ENCODE assay signal across 33 cellular contexts in the genomic region with DNA sequence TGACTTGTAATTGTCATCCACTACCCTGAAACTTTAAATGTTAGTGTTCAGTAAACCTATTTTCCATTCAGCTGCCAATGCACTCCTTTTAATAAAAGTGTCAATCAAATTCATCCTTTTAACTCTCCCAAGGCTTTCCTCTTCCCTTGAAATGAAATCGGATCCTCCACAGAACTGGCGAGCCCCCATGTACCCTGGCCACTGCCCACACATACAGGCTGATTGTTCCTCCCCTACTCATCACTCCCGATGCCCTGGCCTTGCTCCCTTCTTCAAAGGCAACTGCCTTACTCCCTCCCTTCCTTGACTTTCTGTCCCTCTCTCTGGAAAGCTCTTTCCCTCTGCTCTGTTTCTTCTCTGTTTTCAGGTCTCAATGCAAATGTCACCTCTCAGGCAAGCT. TPM values are rescaled to one million over a fixed set of nuclear protein-coding genes. Genes with fewer than 3 reads are reported as not detected.
"Had no signal": no experiment of that assay in that cellular context is flagged by ENCODE, and none has a peak within 500 bp of the region (broad histone marks: within the 10 kb centered on the region; RNA-seq: fewer than 3 reads in every experiment).

No MANE protein-coding gene starts in this region.

- H3K4me1 ChIP-seq: right lobe of liver had no signal

- H3K27ac Mint-ChIP-seq: activated CD4-positive, alpha-beta memory T cell treated with anti-CD3 and anti-CD28 coated beads, Interleukin-2, amount 10 ng/mL, durations not matched to agents 7 days and 5 days; activated CD4-positive, alpha-beta T cell treated with anti-CD3 and anti-CD28 coated beads, Interleukin-2, amount 10 ng/mL, durations not matched to agents 24 days and 14 days; activated naive CD8-positive, alpha-beta T cell treated with anti-CD3 and anti-CD28 coated beads, Interleukin-2, amount 10 ng/mL, durations not matched to agents 7 days and 5 days; activated T-helper 2 cell treated with anti-CD3 and anti-CD28 coated beads, Interferon-gamma antibody, Interleukin-2, Interleukin-4, amounts not matched to agents 10 μg/mL and 5 μg/mL and 100 μg/mL, durations not matched to agents 14 hours and 24 hours and 36 hours; mesothelial cell of epicardium had no signal

- H3K4me3 Mint-ChIP-seq: activated CD4-positive, alpha-beta memory T cell treated with anti-CD3 and anti-CD28 coated beads, Interleukin-2, amount 10 ng/mL, durations not matched to agents 7 days and 5 days; activated CD4-positive, alpha-beta T cell treated with anti-CD3 and anti-CD28 coated beads, Interleukin-2, amount 10 ng/mL, durations not matched to agents 24 days and 14 days; activated naive CD8-positive, alpha-beta T cell treated with anti-CD3 and anti-CD28 coated beads, Interleukin-2, amount 10 ng/mL, durations not matched to agents 7 days and 5 days; mesothelial cell of epicardium; naive B cell had no signal

- H3K27ac ChIP-seq: brain microvascular endothelial cell, right lobe of liver, transverse colon, WERI-Rb-1 had no signal

- H3K27me3 ChIP-seq: brain microvascular endothelial cell, right lobe of liver, transverse colon had no signal

- H3K27me3 Mint-ChIP-seq: activated naive CD8-positive, alpha-beta T cell treated with anti-CD3 and anti-CD28 coated beads, Interleukin-2, amount 10 ng/mL, durations not matched to agents 7 days and 5 days; effector memory CD8-positive, alpha-beta T cell had no signal

- H3K36me3 ChIP-seq: brain microvascular endothelial cell, right lobe of liver, transverse colon, WERI-Rb-1 had no signal

- H3K4me3 ChIP-seq: right lobe of liver, transverse colon had no signal

- DNase-seq: activated CD4-positive, alpha-beta memory T cell treated with anti-CD3 and anti-CD28 coated beads, Interleukin-2, amount 10 ng/mL, durations not matched to agents 7 days and 5 days; activated CD4-positive, alpha-beta T cell treated with anti-CD3 and anti-CD28 coated beads, Interleukin-2, amount 10 ng/mL, durations not matched to agents 24 days and 14 days; activated naive CD4-positive, alpha-beta T cell; activated naive CD8-positive, alpha-beta T cell treated with anti-CD3 and anti-CD28 coated beads, Interleukin-2, amount 10 ng/mL, durations not matched to agents 7 days and 5 days; activated T-cell treated with anti-CD3 and anti-CD28 coated beads, Interleukin-2, amount 50 U/mL, for 48 hours; amniotic stem cell; brain microvascular endothelial cell; cortex of kidney; effector memory CD8-positive, alpha-beta T cell; erythroblast; hippocampal formation; kidney; left colon; naive B cell; right lobe of liver; stimulated activated CD4-positive, alpha-beta T cell treated with anti-CD3 and anti-CD28 coated beads, Interleukin-2, amount 100 ng/mL, for 48 hours; stimulated activated naive CD4-positive, alpha-beta T cell treated with Interleukin-2 at 50 U/mL for 16 hours; T1000; transverse colon; WERI-Rb-1 had no signal

- ATAC-seq: activated CD4-positive, CD25-positive, alpha-beta regulatory T cell treated with anti-CD3 and anti-CD28 coated beads, Interleukin-2, amount 50 U/mL, for 24 hours; effector memory CD8-positive, alpha-beta T cell; left colon; right lobe of liver had no signal

- H3K9me3 ChIP-seq: right lobe of liver, transverse colon had no signal

RNA-seq across cellular contexts. Expression of gene KRT33A, which starts 7.6 kb away (rescaled TPM):
- total RNA-seq: activated CD4-positive, alpha-beta memory T cell treated with anti-CD3 and anti-CD28 coated beads, Interleukin-2, amount 10 ng/mL, durations not matched to agents 7 days and 5 days; activated CD4-positive, alpha-beta T cell treated with anti-CD3 and anti-CD28 coated beads, Interleukin-2, amount 10 ng/mL, durations not matched to agents 24 days and 14 days; activated naive CD8-positive, alpha-beta T cell treated with anti-CD3 and anti-CD28 coated beads, Interleukin-2, amount 10 ng/mL, durations not matched to agents 7 days and 5 days; activated T-helper 2 cell treated with anti-CD3 and anti-CD28 coated beads, Interferon-gamma antibody, Interleukin-2, Interleukin-4, amounts not matched to agents 10 μg/mL and 5 μg/mL and 100 μg/mL, durations not matched to agents 14 hours and 24 hours and 36 hours; astrocyte; cardiac septum; chondrocyte; fibroblast of lung; fibroblast of villous mesenchyme; kidney; left colon; mesothelial cell of epicardium; omental fat pad; posterior vena cava; right lobe of liver; skeletal muscle tissue; T-helper 1 cell treated with Interleukin-12 subunit alpha and Interleukin-12 subunit beta and Interleukin-4 antibody, amounts not matched to agents 30 ng/mL and 1 ng/mL, for 36 hours; temporal lobe; transverse colon had no signal
- polyA plus RNA-seq: fibroblast of lung had no signal

RNA-seq across cellular contexts. Expression of gene KRT33B, which starts 26.6 kb away (rescaled TPM):
- total RNA-seq: activated CD4-positive, alpha-beta memory T cell treated with anti-CD3 and anti-CD28 coated beads, Interleukin-2, amount 10 ng/mL, durations not matched to agents 7 days and 5 days; activated CD4-positive, alpha-beta T cell treated with anti-CD3 and anti-CD28 coated beads, Interleukin-2, amount 10 ng/mL, durations not matched to agents 24 days and 14 days; activated naive CD8-positive, alpha-beta T cell treated with anti-CD3 and anti-CD28 coated beads, Interleukin-2, amount 10 ng/mL, durations not matched to agents 7 days and 5 days; activated T-helper 2 cell treated with anti-CD3 and anti-CD28 coated beads, Interferon-gamma antibody, Interleukin-2, Interleukin-4, amounts not matched to agents 10 μg/mL and 5 μg/mL and 100 μg/mL, durations not matched to agents 14 hours and 24 hours and 36 hours; astrocyte; cardiac septum; chondrocyte; fibroblast of lung; kidney; left colon; mesothelial cell of epicardium; omental fat pad; posterior vena cava; right lobe of liver; skeletal muscle tissue; T-helper 1 cell treated with Interleukin-12 subunit alpha and Interleukin-12 subunit beta and Interleukin-4 antibody, amounts not matched to agents 30 ng/mL and 1 ng/mL, for 36 hours; temporal lobe; transverse colon had no signal
- polyA plus RNA-seq: fibroblast of lung had no signal

RNA-seq across cellular contexts. Expression of gene KRTAP17-1, which starts 27.5 kb away (rescaled TPM):
- total RNA-seq: activated CD4-positive, alpha-beta memory T cell treated with anti-CD3 and anti-CD28 coated beads, Interleukin-2, amount 10 ng/mL, durations not matched to agents 7 days and 5 days; activated CD4-positive, alpha-beta T cell treated with anti-CD3 and anti-CD28 coated beads, Interleukin-2, amount 10 ng/mL, durations not matched to agents 24 days and 14 days; activated naive CD8-positive, alpha-beta T cell treated with anti-CD3 and anti-CD28 coated beads, Interleukin-2, amount 10 ng/mL, durations not matched to agents 7 days and 5 days; activated T-helper 2 cell treated with anti-CD3 and anti-CD28 coated beads, Interferon-gamma antibody, Interleukin-2, Interleukin-4, amounts not matched to agents 10 μg/mL and 5 μg/mL and 100 μg/mL, durations not matched to agents 14 hours and 24 hours and 36 hours; astrocyte; cardiac septum; chondrocyte; fibroblast of lung; fibroblast of villous mesenchyme; kidney; left colon; mesothelial cell of epicardium; omental fat pad; posterior vena cava; right lobe of liver; skeletal muscle tissue; T-helper 1 cell treated with Interleukin-12 subunit alpha and Interleukin-12 subunit beta and Interleukin-4 antibody, amounts not matched to agents 30 ng/mL and 1 ng/mL, for 36 hours; temporal lobe; transverse colon had no signal
- polyA plus RNA-seq: fibroblast of lung had no signal

RNA-seq across cellular contexts. Expression of gene KRTAP16-1, which starts 33.9 kb away (rescaled TPM):
- total RNA-seq: activated CD4-positive, alpha-beta T cell treated with anti-CD3 and anti-CD28 coated beads, Interleukin-2, amount 10 ng/mL, durations not matched to agents 24 days and 14 days; activated naive CD8-positive, alpha-beta T cell treated with anti-CD3 and anti-CD28 coated beads, Interleukin-2, amount 10 ng/mL, durations not matched to agents 7 days and 5 days; activated T-helper 2 cell treated with anti-CD3 and anti-CD28 coated beads, Interferon-gamma antibody, Interleukin-2, Interleukin-4, amounts not matched to agents 10 μg/mL and 5 μg/mL and 100 μg/mL, durations not matched to agents 14 hours and 24 hours and 36 hours; astrocyte; cardiac septum; chondrocyte; fibroblast of lung; fibroblast of villous mesenchyme; kidney; left colon; mesothelial cell of epicardium; omental fat pad; posterior vena cava; right lobe of liver; skeletal muscle tissue; T-helper 1 cell treated with Interleukin-12 subunit alpha and Interleukin-12 subunit beta and Interleukin-4 antibody, amounts not matched to agents 30 ng/mL and 1 ng/mL, for 36 hours; temporal lobe; transverse colon had no signal
- polyA plus RNA-seq: fibroblast of lung had no signal

RNA-seq across cellular contexts. Expression of gene KRT34, which starts 39.1 kb away (rescaled TPM):
- total RNA-seq: activated CD4-positive, alpha-beta memory T cell treated with anti-CD3 and anti-CD28 coated beads, Interleukin-2, amount 10 ng/mL, durations not matched to agents 7 days and 5 days; activated CD4-positive, alpha-beta T cell treated with anti-CD3 and anti-CD28 coated beads, Interleukin-2, amount 10 ng/mL, durations not matched to agents 24 days and 14 days; activated naive CD8-positive, alpha-beta T cell treated with anti-CD3 and anti-CD28 coated beads, Interleukin-2, amount 10 ng/mL, durations not matched to agents 7 days and 5 days; activated T-helper 2 cell treated with anti-CD3 and anti-CD28 coated beads, Interferon-gamma antibody, Interleukin-2, Interleukin-4, amounts not matched to agents 10 μg/mL and 5 μg/mL and 100 μg/mL, durations not matched to agents 14 hours and 24 hours and 36 hours; astrocyte; cardiac septum; chondrocyte; kidney; mesothelial cell of epicardium; omental fat pad; posterior vena cava; right lobe of liver; skeletal muscle tissue; T-helper 1 cell treated with Interleukin-12 subunit alpha and Interleukin-12 subunit beta and Interleukin-4 antibody, amounts not matched to agents 30 ng/mL and 1 ng/mL, for 36 hours; transverse colon had no signal
